In the genomic region with DNA sequence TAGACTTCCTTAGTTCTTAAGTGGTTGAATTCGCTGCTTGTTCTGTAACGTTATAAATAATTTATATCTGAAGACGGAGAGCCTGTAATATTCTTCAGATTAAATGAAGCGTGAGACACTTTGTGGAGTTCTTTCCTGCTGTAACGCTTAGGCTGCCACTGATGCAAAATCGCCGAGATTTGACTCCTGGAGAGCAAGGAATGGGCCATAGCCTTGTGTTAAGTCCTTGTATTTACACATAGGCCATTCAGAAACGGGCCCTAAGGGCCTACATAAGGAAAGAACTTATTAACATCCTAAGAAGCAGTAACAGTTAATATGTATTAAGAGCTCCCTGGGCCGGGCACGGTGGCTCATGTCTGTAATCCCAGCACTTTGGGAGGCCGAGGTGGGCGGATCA, we compare ENCODE assay signal across 8 cellular contexts. TPM values are rescaled to one million over a fixed set of nuclear protein-coding genes. Genes with fewer than 3 reads are reported as not detected.
DNase-seq lines count a peak whose midpoint lies in the region; ATAC-seq and TF ChIP-seq lines count a peak whose summit lies in the region.

No MANE protein-coding gene starts in this region.

- WGBS in adrenal gland, 4 donors: 48 to 54% (median 52%) methylated on average over 12 of the region's 12 CpGs

- peaks cover 22% of the 10 kb centered on the region for H3K4me1 Mint-ChIP-seq in CD8-positive, alpha-beta T cell (ENCODE audit: low read depth)
- peaks cover 19% of the 10 kb centered on the region for H3K4me1 Mint-ChIP-seq in endothelial cell (ENCODE audit: unreplicated experiment)
- H3K4me1 Mint-ChIP-seq in osteocyte (ENCODE audit: unreplicated experiment): peaks cover 33% of the 10 kb centered on the region

- no peaks in the 10 kb centered on the region for H3K9me3 Mint-ChIP-seq in CD8-positive, alpha-beta T cell
- H3K9me3 Mint-ChIP-seq in endothelial cell (ENCODE audit: unreplicated experiment) (no peaks in the 10 kb centered on the region), osteocyte (ENCODE audit: unreplicated experiment) (no peaks in the 10 kb centered on the region)

- H3K4me3 ChIP-seq in CD8-positive, alpha-beta T cell (ENCODE audit: low read depth, low read length): peak overlapping the region; percentile 73
- H3K4me3 ChIP-seq in NT2/D1 (ENCODE audit: insufficient read length, low read depth) (peak overlapping the region; percentile 92), adrenal gland (peak overlapping the region in 2 of 4 donors; percentile 70 to 85)

- no peaks in the 10 kb centered on the region for H3K36me3 ChIP-seq in CD8-positive, alpha-beta T cell (ENCODE audit: insufficient read depth, low read length)
- peaks cover 42% of the 10 kb centered on the region for H3K36me3 ChIP-seq in NT2/D1 (ENCODE audit: insufficient read depth, insufficient read length, low read length)
- H3K36me3 ChIP-seq in adrenal gland (replicated peaks in 1 of 2): peaks cover 0 to 7% of the 10 kb centered on the region in 2 donors

- no peaks in the 10 kb centered on the region for H3K9me3 ChIP-seq in CD8-positive, alpha-beta T cell (ENCODE audit: low read length)
- H3K9me3 ChIP-seq in NT2/D1 (ENCODE audit: insufficient read depth, low read length) (no peaks in the 10 kb centered on the region), adrenal gland (replicated peaks in 1 of 3) (no peaks in the 10 kb centered on the region)

- ATAC-seq in CD8-positive, alpha-beta T cell: no peak
- ATAC-seq in GM21367 (IDR thresholded peaks at IDR 0.05; ENCODE audit: unreplicated experiment) (no peak), HG03280 (IDR thresholded peaks at IDR 0.05; ENCODE audit: unreplicated experiment) (no peak)

- H3K27ac ChIP-seq in CD8-positive, alpha-beta T cell (ENCODE audit: low read depth, low read length): peak overlapping the region; percentile 58
- H3K27ac ChIP-seq in adrenal gland: no peak overlapping the region

- TF ChIP-seq CTCF in CD8-positive, alpha-beta T cell (IDR thresholded peaks at IDR 0.05): no peak
- TF ChIP-seq CTCF in endothelial cell (IDR thresholded peaks at IDR 0.05; ENCODE audit: unreplicated experiment): no peak
- TF ChIP-seq CTCF in osteocyte (IDR thresholded peaks at IDR 0.05): no peak
- TF ChIP-seq CTCF in adrenal gland (IDR thresholded peaks at IDR 0.05): no peak

- no peaks in the 10 kb centered on the region for H3K27me3 ChIP-seq in CD8-positive, alpha-beta T cell (ENCODE audit: insufficient read depth, low read length)
- H3K27me3 ChIP-seq in NT2/D1 (ENCODE audit: insufficient read depth, insufficient read length) (no peaks in the 10 kb centered on the region), adrenal gland (no peaks in the 10 kb centered on the region)

- intact Hi-C loops in CD8-positive, alpha-beta T cell (cut with DNase I, micrococcal nuclease): loop anchor here (2.0 to 5.0 kb wide), 4 partner anchors 53 to 293 kb away; partner anchors contain the start of genes NCBP3 (in 2 of the 2), ATP2A3 (in 1 of the 2), CAMKK1 (in 1 of the 2) and HASPIN (in 1 of the 2)
- intact Hi-C loops in adrenal gland (cut with DNase I): no loop called here

- no peak for TF ChIP-seq POLR2A in adrenal gland (IDR thresholded peaks at IDR 0.05)

- peak overlapping the region; percentile 81 for H3K27ac Mint-ChIP-seq in CD8-positive, alpha-beta T cell
- H3K27ac Mint-ChIP-seq in endothelial cell (ENCODE audit: unreplicated experiment) (peak overlapping the region; percentile 90), osteocyte (ENCODE audit: unreplicated experiment) (peak overlapping the region; percentile 83)

- no peaks in the 10 kb centered on the region for H3K27me3 Mint-ChIP-seq in CD8-positive, alpha-beta T cell (ENCODE audit: low read depth)
- peaks cover 18% of the 10 kb centered on the region for H3K27me3 Mint-ChIP-seq in endothelial cell (ENCODE audit: unreplicated experiment)
- no peaks in the 10 kb centered on the region for H3K27me3 Mint-ChIP-seq in osteocyte (ENCODE audit: unreplicated experiment)

- DNase-seq in CD8-positive, alpha-beta T cell: no peak
- DNase-seq in NT2/D1 (ENCODE audit: low read depth, low spot score): no peak
- DNase-seq in endothelial cell (ENCODE audit: low spot score): no peak
- DNase-seq in osteocyte (ENCODE audit: extremely low spot score, unreplicated experiment): no peak
- no peak for DNase-seq in adrenal gland
- no peak for DNase-seq in COLO668 (lab: John Stamatoyannopoulos, UW; ENCODE audit: unreplicated experiment)

- peaks cover 8% of the 10 kb centered on the region for H3K36me3 Mint-ChIP-seq in CD8-positive, alpha-beta T cell
- peaks cover 10% of the 10 kb centered on the region for H3K36me3 Mint-ChIP-seq in endothelial cell (ENCODE audit: low read depth, unreplicated experiment)
- H3K36me3 Mint-ChIP-seq in osteocyte (ENCODE audit: unreplicated experiment): peaks cover 7% of the 10 kb centered on the region

- H3K9ac ChIP-seq in NT2/D1 (ENCODE audit: insufficient read length, low read depth): peak overlapping the region; percentile 95

- CTCF ChIA-PET in CD8-positive, alpha-beta T cell (lab: Charles Lee): no interaction called here

- POLR2A ChIA-PET in CD8-positive, alpha-beta T cell (lab: Charles Lee): no interaction called here

- peak overlapping the region; percentile 90 for H3K4me3 Mint-ChIP-seq in CD8-positive, alpha-beta T cell
- H3K4me3 Mint-ChIP-seq in endothelial cell (ENCODE audit: unreplicated experiment): peak overlapping the region; percentile 98
- peak overlapping the region; percentile 89 for H3K4me3 Mint-ChIP-seq in osteocyte (ENCODE audit: unreplicated experiment)

- peaks cover 21% of the 10 kb centered on the region for H3K4me1 ChIP-seq in CD8-positive, alpha-beta T cell (ENCODE audit: insufficient read depth, low read length)
- H3K4me1 ChIP-seq in NT2/D1 (ENCODE audit: insufficient read depth, insufficient read length) (peaks cover 9% of the 10 kb centered on the region), adrenal gland (replicated peaks in 1 of 2) (peaks cover 23 to 27% of the 10 kb centered on the region in 2 donors)

RNA-seq across cellular contexts. Expression of gene EMC6, which starts 0.9 kb away (rescaled TPM):
- 10 to 100 TPM; 39.4 to 41.6 TPM for total RNA-seq in CD8-positive, alpha-beta T cell
- 43.0 TPM for total RNA-seq in endothelial cell (ENCODE audit: unreplicated experiment)
- total RNA-seq in osteocyte: 37.0 and 43.8 TPM in 2 replicates
- 10 to 100 TPM in 6 of 8 donors, 1 to 10 TPM in 2; 6.1 to 73.8 (median 40.6) TPM for total RNA-seq in adrenal gland
- polyA plus RNA-seq in adrenal gland: 10 to 100 TPM; 44.2 to 89.4 (median 47.7) TPM

RNA-seq across cellular contexts. Expression of gene TAX1BP3, which starts 1.2 kb away (rescaled TPM):
- 1 to 10 TPM; 5.5 to 5.8 TPM for total RNA-seq in CD8-positive, alpha-beta T cell
- total RNA-seq in endothelial cell (ENCODE audit: unreplicated experiment) (148 TPM), osteocyte (149 TPM in 2 replicates), adrenal gland (100 to 1,000 TPM; 105 to 311 (median 211) TPM)
- polyA plus RNA-seq in adrenal gland: 100 to 1,000 TPM in 1 of 3 donors, 10 to 100 TPM in 2; 32.1 to 100 (median 94.9) TPM

RNA-seq across cellular contexts. Expression of gene P2RX5, which starts 26.4 kb away (rescaled TPM):
- 10 to 100 TPM; 15.3 to 18.7 TPM for total RNA-seq in CD8-positive, alpha-beta T cell
- total RNA-seq in endothelial cell (ENCODE audit: unreplicated experiment): 0.36 TPM
- total RNA-seq in osteocyte: 0.34 and 0.43 TPM in 2 replicates
- 1 to 10 TPM in 5 of 8 donors, under 1 TPM in 3; 0.25 to 2.8 (median 1.2) TPM for total RNA-seq in adrenal gland
- polyA plus RNA-seq in adrenal gland: 1 to 10 TPM in 1 of 3 donors, under 1 TPM in 2; 0.59 to 2.0 (median 0.88) TPM

RNA-seq across cellular contexts. Expression of gene CTNS, which starts 33.0 kb away (rescaled TPM):
- total RNA-seq in CD8-positive, alpha-beta T cell: 1 to 10 TPM; 3.1 to 4.2 TPM
- total RNA-seq in endothelial cell (ENCODE audit: unreplicated experiment) (17.5 TPM), osteocyte (23.8 and 24.9 TPM in 2 replicates), adrenal gland (10 to 100 TPM; 17.5 to 74.8 (median 43.1) TPM)
- polyA plus RNA-seq in adrenal gland: 10 to 100 TPM; 11.5 to 15.7 (median 13.8) TPM

RNA-seq across cellular contexts. Expression of gene SHPK, which starts 33.5 kb away (rescaled TPM):
- total RNA-seq in CD8-positive, alpha-beta T cell: 1 to 10 TPM; 2.4 to 3.0 TPM
- total RNA-seq in endothelial cell (ENCODE audit: unreplicated experiment) (14.1 TPM), osteocyte (8.5 and 9.8 TPM in 2 replicates), adrenal gland (10 to 100 TPM; 12.0 to 27.4 (median 19.6) TPM)
- 10 to 100 TPM in 1 of 3 donors, 1 to 10 TPM in 2; 8.8 to 13.3 (median 9.1) TPM for polyA plus RNA-seq in adrenal gland

Comparison
In these comparisons a context has a peak if more than half of its experiments do, and no peak if none do; other contexts are left out.
1. RNA of gene TAX1BP3, which starts 1.2 kb away (total RNA-seq): 105 to 311 TPM in adrenal gland, 149 TPM in osteocyte and 148 TPM in endothelial cell (single experiment); 5.5 to 5.8 TPM in CD8-positive, alpha-beta T cell; every median in the first group is over 10 times any median in the second.
2. RNA of gene P2RX5, which starts 26.4 kb away (total RNA-seq): 15.3 to 18.7 TPM in CD8-positive, alpha-beta T cell; 0.25 to 2.8 TPM in adrenal gland, 0.34 to 0.43 TPM in osteocyte and 0.36 TPM in endothelial cell (single experiment); every median in the first group is over 4 times any median in the second.
3. intact Hi-C loops: an anchor here in CD8-positive, alpha-beta T cell (2.0 to 5.0 kb wide); none called in adrenal gland.
4. Peak in every context shown above with its lines, with median percentiles within 50 percentile points of each other: H3K27ac Mint-ChIP-seq and H3K4me3 Mint-ChIP-seq.